17 cellular contexts compared by ENCODE assay signal in genomic region chr7:122262246-122262645, GRCh38. TPM values are rescaled to one million over a fixed set of nuclear protein-coding genes. Genes with fewer than 3 reads are reported as not detected.
"Had no signal": no experiment of that assay in that cellular context is flagged by ENCODE, and none has a peak within 500 bp of the region (broad histone marks: within the 10 kb centered on the region; RNA-seq: fewer than 3 reads in every experiment).

No MANE protein-coding gene starts in this region.

- H3K36me3 ChIP-seq: esophagus squamous epithelium, pancreas, sigmoid colon had no signal

- H3K4me3 ChIP-seq: esophagus squamous epithelium, pancreas, sigmoid colon, testis had no signal

- H3K9me3 Mint-ChIP-seq: type B pancreatic cell had no signal

- H3K27ac ChIP-seq: esophagus squamous epithelium, pancreas, sigmoid colon, testis had no signal

- DNase-seq: activated CD4-positive, alpha-beta T cell treated with anti-CD3 and anti-CD28 coated beads for 36 hours; activated CD4-positive, alpha-beta T cell treated with anti-CD3 and anti-CD28 coated beads, Interleukin-2, amount 50 U/mL, for 48 hours; amniotic stem cell; effector memory CD8-positive, alpha-beta T cell; esophagus squamous epithelium; mesenchymal stem cell; naive thymus-derived CD8-positive, alpha-beta T cell; pancreas; sigmoid colon; stimulated activated CD4-positive, alpha-beta T cell treated with anti-CD3 and anti-CD28 coated beads, Interleukin-4, amount 100 ng/mL, for 4 hours; testis had no signal

- ATAC-seq: activated CD4-positive, alpha-beta T cell treated with anti-CD3 and anti-CD28 coated beads for 36 hours; effector memory CD8-positive, alpha-beta T cell; naive thymus-derived CD8-positive, alpha-beta T cell; pancreas; stimulated activated memory B cell treated with anti-CD40 and anti-IgM and Interleukin-4, amounts not matched to agents 10 μg/mL and 1 μg/mL and 100 μg/mL, for 72 hours had no signal

- H3K27ac Mint-ChIP-seq: activated CD4-positive, alpha-beta T cell treated with anti-CD3 and anti-CD28 coated beads for 36 hours; activated naive CD8-positive, alpha-beta T cell; effector memory CD8-positive, alpha-beta T cell; naive thymus-derived CD8-positive, alpha-beta T cell; stimulated activated memory B cell treated with anti-CD40 and anti-IgM and Interleukin-4, amounts not matched to agents 10 μg/mL and 1 μg/mL and 100 μg/mL, for 72 hours; type B pancreatic cell had no signal

- H3K36me3 Mint-ChIP-seq: activated naive CD8-positive, alpha-beta T cell; naive thymus-derived CD8-positive, alpha-beta T cell; stimulated activated memory B cell treated with anti-CD40 and anti-IgM and Interleukin-4, amounts not matched to agents 10 μg/mL and 1 μg/mL and 100 μg/mL, for 72 hours; type B pancreatic cell had no signal

- H3K27me3 ChIP-seq: pancreas, sigmoid colon, testis had no signal

- H3K4me1 Mint-ChIP-seq: activated CD4-positive, alpha-beta T cell treated with anti-CD3 and anti-CD28 coated beads for 36 hours; naive thymus-derived CD8-positive, alpha-beta T cell; stimulated activated memory B cell treated with anti-CD40 and anti-IgM and Interleukin-4, amounts not matched to agents 10 μg/mL and 1 μg/mL and 100 μg/mL, for 72 hours had no signal

- H3K9me3 ChIP-seq: esophagus squamous epithelium, pancreas, sigmoid colon, testis had no signal

- H3K27me3 Mint-ChIP-seq: effector memory CD8-positive, alpha-beta T cell had no signal

- H3K4me1 ChIP-seq: esophagus squamous epithelium, pancreas, sigmoid colon, testis had no signal

- H3K4me3 Mint-ChIP-seq: activated CD4-positive, alpha-beta T cell treated with anti-CD3 and anti-CD28 coated beads for 36 hours; activated naive CD8-positive, alpha-beta T cell; effector memory CD8-positive, alpha-beta T cell; naive thymus-derived CD8-positive, alpha-beta T cell; stimulated activated memory B cell treated with anti-CD40 and anti-IgM and Interleukin-4, amounts not matched to agents 10 μg/mL and 1 μg/mL and 100 μg/mL, for 72 hours; type B pancreatic cell had no signal

RNA-seq across cellular contexts. Expression of gene FEZF1, which starts 42.3 kb away (rescaled TPM):
- total RNA-seq: activated CD4-positive, alpha-beta T cell treated with anti-CD3 and anti-CD28 coated beads for 36 hours; dermis microvascular lymphatic vessel endothelial cell; esophagus squamous epithelium; liver; naive thymus-derived CD8-positive, alpha-beta T cell; pancreas; sigmoid colon; T-helper 2 cell treated with Interferon-gamma antibody and Interleukin-4, amounts not matched to agents 100 ng/mL and 5 ng/mL, for 36 hours had no signal
- polyA plus RNA-seq: liver; naive thymus-derived CD8-positive, alpha-beta T cell; pancreas; sigmoid colon had no signal
